ENCODE assay signal across 11 cellular contexts in the genomic region with DNA sequence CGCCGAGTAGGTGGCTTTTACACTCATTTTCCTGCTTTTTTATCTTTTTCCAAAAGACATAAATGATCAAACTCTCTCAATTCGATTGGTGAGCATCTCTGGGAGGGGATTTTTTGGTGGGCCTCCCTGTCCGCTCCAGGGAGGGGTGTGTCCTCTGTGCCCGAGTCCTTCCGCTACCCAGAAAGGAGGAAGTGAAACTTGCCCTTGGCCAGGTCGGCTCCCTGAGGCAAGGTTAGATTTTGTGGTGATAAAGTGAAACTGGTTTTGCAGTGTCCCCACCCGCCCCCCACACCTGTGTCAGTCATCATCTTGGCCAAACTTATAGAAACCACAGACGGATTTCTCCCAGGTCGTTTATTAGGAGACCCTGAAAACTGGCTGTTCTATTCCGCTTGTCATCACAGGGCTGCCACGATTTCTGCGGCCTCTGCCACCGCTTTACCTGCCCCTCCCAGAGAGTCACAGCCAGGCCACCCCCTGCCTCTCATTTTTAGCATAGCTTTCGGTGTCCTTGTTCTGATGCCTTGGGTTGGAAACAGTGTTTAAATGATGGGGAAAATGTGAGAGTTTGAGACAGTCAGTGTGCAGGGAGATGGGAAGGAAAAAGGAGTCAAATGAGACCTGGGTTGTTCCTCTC.
A peak's percentile ranks its signal among the peaks of the same experiment; 100 is the strongest.
DNase-seq lines count a peak whose midpoint lies in the region; ATAC-seq and TF ChIP-seq lines count a peak whose summit lies in the region.
"Had no signal": no experiment of that assay in that cellular context is flagged by ENCODE, and none has a peak within 500 bp of the region (broad histone marks: within the 10 kb centered on the region; RNA-seq: fewer than 3 reads in every experiment).

No MANE protein-coding gene starts in this region.

- H3K4me3 Mint-ChIP-seq in Calu3 (ENCODE audit: low read depth, unreplicated experiment) = peak overlapping the region; percentile 28

- H3K27ac Mint-ChIP-seq in Calu3 (ENCODE audit: unreplicated experiment) = peak overlapping the region; percentile 56
- H3K27ac Mint-ChIP-seq: activated naive CD4-positive, alpha-beta T cell treated with anti-CD3 and anti-CD28 coated beads, Interleukin-2, amount 50 U/mL, for 72 hours had no signal

- DNase-seq in Calu3 (peak; percentile 47), MV-4-11 (lab: John Stamatoyannopoulos, UW) (peak; percentile 50), germinal center (ENCODE audit: low spot score) (peak; percentile 48), NK-92 (lab: John Stamatoyannopoulos, UW; ENCODE audit: unreplicated experiment) (no peak), heart left ventricle (no peak), NCI-H1048 (lab: John Stamatoyannopoulos, UW) (no peak)
- DNase-seq: DMS 273 treated with DMSO at 0.1 percent for 48 hours, T-helper 9 cell had no signal

- no peak overlapping the region for H3K27ac ChIP-seq in heart left ventricle

- no peaks in the 10 kb centered on the region for H3K9me3 ChIP-seq in heart left ventricle

- H3K27me3 Mint-ChIP-seq in Calu3 (ENCODE audit: unreplicated experiment) = no peaks in the 10 kb centered on the region

- no peak overlapping the region for H3K4me3 ChIP-seq in heart left ventricle

- TF ChIP-seq POLR2A in heart left ventricle (IDR thresholded peaks at IDR 0.05) = no peak

- no peaks in the 10 kb centered on the region for H3K9me3 Mint-ChIP-seq in Calu3 (ENCODE audit: low read depth, unreplicated experiment)
- H3K9me3 Mint-ChIP-seq: activated naive CD4-positive, alpha-beta T cell treated with anti-CD3 and anti-CD28 coated beads, Interleukin-2, amount 50 U/mL, for 72 hours had no signal

- no TSS peak for BruUV-seq in Calu3 (replicated peaks; lab: Mats Ljungman, UMichigan)

- ATAC-seq in GM21423 (IDR thresholded peaks at IDR 0.05; ENCODE audit: unreplicated experiment) = peak; percentile 90
- ATAC-seq in GM21786 (IDR thresholded peaks at IDR 0.05; ENCODE audit: unreplicated experiment) = no peak
- ATAC-seq in heart left ventricle = no peak

- H3K36me3 Mint-ChIP-seq in Calu3 (ENCODE audit: insufficient read depth, unreplicated experiment) = peaks cover 42% of the 10 kb centered on the region
- H3K36me3 Mint-ChIP-seq: activated naive CD4-positive, alpha-beta T cell treated with anti-CD3 and anti-CD28 coated beads, Interleukin-2, amount 50 U/mL, for 72 hours had no signal

- H3K4me1 ChIP-seq in heart left ventricle = peaks cover 0 to 47% (median 16%) of the 10 kb centered on the region in 12 donors

- TF ChIP-seq CTCF in Calu3 (IDR thresholded peaks at IDR 0.05; ENCODE audit: unreplicated experiment) (no peak), heart left ventricle (IDR thresholded peaks at IDR 0.05) (no peak)

- intact Hi-C loops in Calu3 (cut with micrococcal nuclease; ENCODE audit: unreplicated experiment) = no loop called here
- intact Hi-C loops in heart left ventricle (cut with DNase I) = loop anchor here in 2 of 10 donors (5.0 to 10.0 kb wide), 2 partner anchors 61 to 163 kb away; no protein-coding TSS in a partner anchor

- H3K27me3 ChIP-seq in heart left ventricle = no peaks in the 10 kb centered on the region

- CTCF ChIA-PET in Calu3 (lab: Charles Lee) = no interaction called here

- H3K4me1 Mint-ChIP-seq in Calu3 (ENCODE audit: low read depth, unreplicated experiment) = peaks cover 54% of the 10 kb centered on the region

- H3K36me3 ChIP-seq in heart left ventricle = peaks cover 0 to 37% (median 23%) of the 10 kb centered on the region in 9 donors

- WGBS in heart left ventricle, 4 donors = 80 to 88% (median 84%) methylated on average over 14 to 15 of the region's 15 CpGs

Comparison
In these comparisons a context has a peak if more than half of its experiments do, and no peak if none do; other contexts are left out.
1. DNase-seq: peak in Calu3 (single experiment), MV-4-11 (single experiment) and germinal center (single experiment); none in NK-92 (single experiment), heart left ventricle (0 of 5) and NCI-H1048 (single experiment).